8 cellular contexts compared by ENCODE assay signal in genomic region chr11:116276051-116277044, GRCh38.
A peak's percentile ranks its signal among the peaks of the same experiment; 100 is the strongest.
DNase-seq lines count a peak whose midpoint lies in the region; TF ChIP-seq lines count a peak whose summit lies in the region.

No MANE protein-coding gene starts in this region.

- H3K4me3 ChIP-seq in CD4-positive, alpha-beta memory T cell (ENCODE audit: low read length in 2 of 2) = no peak overlapping the region
- H3K4me3 ChIP-seq in HUES64 (ENCODE audit: low read length) = peak overlapping the region; percentile 69
- peak overlapping the region in 3 of 4 donors; percentile 16 to 32 (median 20) for H3K4me3 ChIP-seq in transverse colon

- WGBS in HUES64 = 53% methylated on average over 40 of the region's 40 CpGs
- WGBS in transverse colon (ENCODE audit: low coverage in 1 of 2), 2 donors = 53% methylated on average over 29 of the region's 40 CpGs; no CpG with 5 or more reads in 1 of the 2 donors

- TF ChIP-seq CTCF in GM20000 (IDR thresholded peaks at IDR 0.05; ENCODE audit: extremely low read depth, missing control alignments) (peak; percentile 83), osteocyte (IDR thresholded peaks at IDR 0.05) (peak; percentile 96), transverse colon (IDR thresholded peaks at IDR 0.05) (peak; percentile 80 to 99 (median 97))

- no peaks in the 10 kb centered on the region for H3K4me1 ChIP-seq in CD4-positive, alpha-beta memory T cell (ENCODE audit: insufficient read depth, low read length)
- H3K4me1 ChIP-seq in HUES64 (ENCODE audit: insufficient read depth, low read length) (peaks cover 4% of the 10 kb centered on the region; the same call in 1 of the 2 replicates), transverse colon (peaks cover 0 to 4% (median 0%) of the 10 kb centered on the region in 4 donors)

- peak; percentile 55 to 65 (median 62) for DNase-seq in CD4-positive, alpha-beta memory T cell
- peak; percentile 78 for DNase-seq in GM20000 (ENCODE audit: low spot score)
- DNase-seq in RPMI8226 = peak; percentile 85
- DNase-seq in activated gamma-delta T cell (lab: John Stamatoyannopoulos, UW) = peak; percentile 19
- peak; percentile 43 for DNase-seq in globus pallidus (ENCODE audit: low spot score)
- DNase-seq in osteocyte (ENCODE audit: extremely low spot score, unreplicated experiment) = peak; percentile 91
- DNase-seq in transverse colon = peak; percentile 86

- H3K4me1 Mint-ChIP-seq in CD4-positive, alpha-beta memory T cell = peaks cover 0 to 4% (median 1%) of the 10 kb centered on the region in 4 donors
- no peaks in the 10 kb centered on the region for H3K4me1 Mint-ChIP-seq in osteocyte (ENCODE audit: unreplicated experiment)

- no peak overlapping the region for H3K27ac Mint-ChIP-seq in CD4-positive, alpha-beta memory T cell
- no peak overlapping the region for H3K27ac Mint-ChIP-seq in osteocyte (ENCODE audit: unreplicated experiment)

- H3K9ac ChIP-seq in HUES64 (ENCODE audit: low read depth, low read length) = peak overlapping the region; percentile 56; the same call in 1 of the 2 replicates

- TF ChIP-seq EP300 in transverse colon (IDR thresholded peaks at IDR 0.05; ENCODE audit: low read depth) = no peak

- no peaks in the 10 kb centered on the region for H3K36me3 Mint-ChIP-seq in CD4-positive, alpha-beta memory T cell
- H3K36me3 Mint-ChIP-seq in osteocyte (ENCODE audit: unreplicated experiment) = no peaks in the 10 kb centered on the region

- H3K9me3 Mint-ChIP-seq in CD4-positive, alpha-beta memory T cell = peaks cover 0 to 2% (median 0%) of the 10 kb centered on the region in 8 donors
- H3K9me3 Mint-ChIP-seq in osteocyte (ENCODE audit: unreplicated experiment) = no peaks in the 10 kb centered on the region

- no peaks in the 10 kb centered on the region for H3K36me3 ChIP-seq in CD4-positive, alpha-beta memory T cell (ENCODE audit: insufficient read depth, low read length)
- no peaks in the 10 kb centered on the region for H3K36me3 ChIP-seq in HUES64 (ENCODE audit: insufficient read depth, low read length)
- no peaks in the 10 kb centered on the region for H3K36me3 ChIP-seq in transverse colon

- H3K9me3 ChIP-seq in CD4-positive, alpha-beta memory T cell (ENCODE audit: control insufficient read depth in 1 of 2, low read length in 2 of 2) = no peaks in the 10 kb centered on the region
- H3K9me3 ChIP-seq in HUES64 (ENCODE audit: insufficient read depth, low read depth, low read length) (no peaks in the 10 kb centered on the region), transverse colon (no peaks in the 10 kb centered on the region)

- in situ Hi-C loops in transverse colon (cut with MboI; ENCODE audit: low pct_ligation_motif_present in 1 of 4, low pct_unique_long_range_greater_than_20kb in 1 of 4, low sequenced_read_pairs in 3 of 4) = loop anchor here in 2 of 4 donors (10.0 to 25.0 kb wide), 2 partner anchors 939 to 952 kb away; no protein-coding TSS in a partner anchor

- intact Hi-C loops in CD4-positive, alpha-beta memory T cell (cut with micrococcal nuclease) = no loop called here
- intact Hi-C loops in transverse colon (cut with DNase I; ENCODE audit: low total_unique reads) = loop anchor here (5.0 to 10.0 kb wide), 3 partner anchors 59 to 949 kb away; no protein-coding TSS in a partner anchor

- no peaks in the 10 kb centered on the region for H3K27me3 ChIP-seq in CD4-positive, alpha-beta memory T cell (ENCODE audit: insufficient read depth, low read length)
- H3K27me3 ChIP-seq in HUES64 (ENCODE audit: insufficient read depth, low read length) (no peaks in the 10 kb centered on the region), transverse colon (peaks cover 10% of the 10 kb centered on the region)

- POLR2A ChIA-PET in CD4-positive, alpha-beta memory T cell (lab: Charles Lee; ENCODE audit: partially characterized antibody) = no interaction called here

- H3K4me3 Mint-ChIP-seq in CD4-positive, alpha-beta memory T cell = peak overlapping the region in 4 of 8 donors; percentile 17 to 27 (median 24)
- H3K4me3 Mint-ChIP-seq in osteocyte (ENCODE audit: unreplicated experiment) = no peak overlapping the region

- no peak overlapping the region for H3K27ac ChIP-seq in CD4-positive, alpha-beta memory T cell (ENCODE audit: low read depth, low read length)
- H3K27ac ChIP-seq in HUES64 (ENCODE audit: low read depth, low read length) = no peak overlapping the region
- no peak overlapping the region for H3K27ac ChIP-seq in transverse colon

- CTCF ChIA-PET in CD4-positive, alpha-beta memory T cell (lab: Charles Lee; ENCODE audit: partially characterized antibody) = no interaction called here

- H3K27me3 Mint-ChIP-seq in CD4-positive, alpha-beta memory T cell = peaks cover 2 to 11% of the 10 kb centered on the region in 2 donors
- H3K27me3 Mint-ChIP-seq in osteocyte (ENCODE audit: unreplicated experiment) = peaks cover 12% of the 10 kb centered on the region

- TF ChIP-seq POLR2A in transverse colon (IDR thresholded peaks at IDR 0.05) = no peak

Comparison
In these comparisons a context has a peak if more than half of its experiments do, and no peak if none do; other contexts are left out.
1. DNase-seq: peak in every context shown above with its lines; median percentile 91 in osteocyte; 86 in transverse colon; 85 in RPMI8226; 78 in GM20000; 62 in CD4-positive, alpha-beta memory T cell; 43 in globus pallidus; 19 in activated gamma-delta T cell.
2. H3K4me3 ChIP-seq: peak in HUES64 (single experiment) and transverse colon (3 of 4); none in CD4-positive, alpha-beta memory T cell (0 of 2).
3. Peak in every context shown above with its lines, with median percentiles within 50 percentile points of each other: CTCF ChIP-seq.